Comparison of ENCODE assay signal across 10 cellular contexts in genomic region chr6:90080876-90081464, GRCh38.
DNase-seq lines count a peak whose midpoint lies in the region; ATAC-seq, FAIRE-seq and TF ChIP-seq lines count a peak whose summit lies in the region.
"Had no signal": no experiment of that assay in that cellular context is flagged by ENCODE, and none has a peak within 500 bp of the region (broad histone marks: within the 10 kb centered on the region; RNA-seq: fewer than 3 reads in every experiment).

No MANE protein-coding gene starts in this region.

- WGBS in small intestine, 3 donors, result 56 to 70% (median 60%) methylated on average over 9 of the region's 9 CpGs
- WGBS in heart right ventricle, 2 donors, result 91 to 94% methylated on average over 9 of the region's 9 CpGs

- DNase-seq in activated CD4-positive, alpha-beta T cell treated with anti-CD3 and anti-CD28 coated beads, Interleukin-2, amount 50 U/mL, for 24 hours (ENCODE audit: low read depth in 1 of 2, low spot score in 1 of 2), result peak; percentile 45 to 81
- DNase-seq in small intestine, result peak; percentile 4
- DNase-seq in MCF 10A (ENCODE audit: unreplicated experiment), result no peak
- no peak for DNase-seq in H54 (ENCODE audit: insufficient read length, low spot score)
- no peak for DNase-seq in NCI-H82 treated with DMSO at 0.1 percent for 48 hours (lab: John Stamatoyannopoulos, UW; ENCODE audit: unreplicated experiment)
- no peak for DNase-seq in heart right ventricle

- FAIRE-seq in small intestine (lab: Jason Lieb, UNC) (no peak), H54 (lab: Jason Lieb, UNC) (no peak)

- intact Hi-C loops in MCF 10A (cut with micrococcal nuclease) (no loop called here), heart right ventricle (cut with DNase I) (loop anchor here in 1 of 10 donors (10.0 kb wide), 1 partner anchor 394 kb away; no protein-coding TSS in a partner anchor)

- no peak overlapping the region for H3K4me3 Mint-ChIP-seq in MCF 10A (ENCODE audit: unreplicated experiment)
- H3K4me3 Mint-ChIP-seq: dendritic cell treated with granulocyte-macrophage colony-stimulating factor and Interleukin-4, amounts not matched to agents 40 ng/mL and 50 ng/mL, for 4 days had no signal

- H3K27ac ChIP-seq in small intestine (ENCODE audit: low read depth in 1 of 2, low read length in 1 of 2) (no peak overlapping the region), heart right ventricle (peak overlapping the region in 1 of 10 donors; percentile 52)

- H3K36me3 ChIP-seq in small intestine (ENCODE audit: control insufficient read depth in 2 of 2, insufficient read depth in 2 of 2, low read length in 2 of 2), result no peaks in the 10 kb centered on the region
- no peaks in the 10 kb centered on the region for H3K36me3 ChIP-seq in heart right ventricle

- no peaks in the 10 kb centered on the region for H3K9me3 ChIP-seq in small intestine (ENCODE audit: control insufficient read depth, low read depth)
- H3K9me3 ChIP-seq in heart right ventricle, result no peaks in the 10 kb centered on the region

- H3K9me3 Mint-ChIP-seq in MCF 10A (ENCODE audit: unreplicated experiment), result no peaks in the 10 kb centered on the region
- H3K9me3 Mint-ChIP-seq: dendritic cell treated with granulocyte-macrophage colony-stimulating factor and Interleukin-4, amounts not matched to agents 40 ng/mL and 50 ng/mL, for 4 days had no signal

- H3K4me1 ChIP-seq in small intestine (ENCODE audit: control insufficient read depth in 2 of 2, insufficient read depth in 1 of 2, low read depth in 1 of 2, low read length in 1 of 2), result no peaks in the 10 kb centered on the region
- H3K4me1 ChIP-seq in heart right ventricle, result peaks cover 0 to 29% (median 0%) of the 10 kb centered on the region in 9 donors

- POLR2A ChIA-PET in MCF 10A (lab: Yijun Ruan, JAX), result interaction anchor here (0.6 kb wide), 1 partner anchor 81 kb away, joined by 3 read pairs; no protein-coding TSS in a partner anchor

- no peak for TF ChIP-seq CTCF in MCF 10A (IDR thresholded peaks at IDR 0.05; ENCODE audit: unreplicated experiment)
- TF ChIP-seq CTCF in heart right ventricle (IDR thresholded peaks at IDR 0.05), result no peak

- H3K4me3 ChIP-seq in small intestine (ENCODE audit: low read depth in 1 of 2, low read length in 2 of 2) (no peak overlapping the region), heart right ventricle (peak overlapping the region in 1 of 10 donors; percentile 28)
- H3K4me3 ChIP-seq: skin epidermis had no signal

- no peaks in the 10 kb centered on the region for H3K27me3 ChIP-seq in small intestine (ENCODE audit: control insufficient read depth in 2 of 2, insufficient read depth in 2 of 2, low read length in 2 of 2)
- no peaks in the 10 kb centered on the region for H3K27me3 ChIP-seq in heart right ventricle

- BruUV-seq in MCF 10A (replicated peaks; lab: Mats Ljungman, UMichigan), result no TSS peak

- ATAC-seq in GM18907 (IDR thresholded peaks at IDR 0.05; ENCODE audit: unreplicated experiment) (peak; percentile 93), HG03097 (IDR thresholded peaks at IDR 0.05; ENCODE audit: low FRiP score, unreplicated experiment) (peak; percentile 85), heart right ventricle (no peak)

- CTCF ChIA-PET in MCF 10A (lab: Yijun Ruan, JAX), result interaction anchor here (0.6 to 1.0 kb wide), 2 partner anchors 10 to 100 kb away, joined by 3 to 4 read pairs; no protein-coding TSS in a partner anchor

- H3K27ac Mint-ChIP-seq in MCF 10A (ENCODE audit: low read depth, unreplicated experiment), result no peak overlapping the region
- H3K27ac Mint-ChIP-seq: dendritic cell treated with granulocyte-macrophage colony-stimulating factor and Interleukin-4, amounts not matched to agents 40 ng/mL and 50 ng/mL, for 4 days had no signal

- no peaks in the 10 kb centered on the region for H3K27me3 Mint-ChIP-seq in MCF 10A (ENCODE audit: insufficient read depth, unreplicated experiment)

- H3K36me3 Mint-ChIP-seq in MCF 10A (ENCODE audit: insufficient read depth, unreplicated experiment), result no peaks in the 10 kb centered on the region

- TF ChIP-seq POLR2A in H54 (IDR thresholded peaks at IDR 0.05; ENCODE audit: low read depth, low read length), result no peak

- H3K4me1 Mint-ChIP-seq in MCF 10A (ENCODE audit: insufficient read depth, unreplicated experiment), result peaks cover 4% of the 10 kb centered on the region

Comparison
In these comparisons a context has a peak if more than half of its experiments do, and no peak if none do; other contexts are left out.
1. ATAC-seq: peak in GM18907 (single experiment) and HG03097 (single experiment); none in heart right ventricle (0 of 8).
2. DNase-seq: peak in activated CD4-positive, alpha-beta T cell treated with anti-CD3 and anti-CD28 coated beads, Interleukin-2, amount 50 U/mL, for 24 hours (2 of 2) and small intestine (single experiment); none in MCF 10A (single experiment), H54 (single experiment), NCI-H82 treated with DMSO at 0.1 percent for 48 hours (single experiment) and heart right ventricle (0 of 2).